Comparison of ENCODE assay signal across 18 cellular contexts in genomic region chr2:147149589-147150245, GRCh38.
DNase-seq lines count a peak whose midpoint lies in the region; ATAC-seq and TF ChIP-seq lines count a peak whose summit lies in the region.
"Had no signal": no experiment of that assay in that cellular context is flagged by ENCODE, and none has a peak within 500 bp of the region (broad histone marks: within the 10 kb centered on the region; RNA-seq: fewer than 3 reads in every experiment).

No MANE protein-coding gene starts in this region.

- TF ChIP-seq CTCF in fibroblast of pulmonary artery (IDR thresholded peaks at IDR 0.05; ENCODE audit: low read length, missing control alignments) (no peak), upper lobe of right lung (IDR thresholded peaks at IDR 0.05) (no peak)

- peak; percentile 25 for DNase-seq in activated CD8-positive, alpha-beta memory T cell treated with anti-CD3 and anti-CD28 coated beads, Interleukin-2, amount 50 U/mL, for 48 hours
- no peak for DNase-seq in activated CD8-positive, alpha-beta memory T cell treated with anti-CD3 and anti-CD28 coated beads, Interleukin-2, amount 50 U/mL, for 4 hours
- DNase-seq in SJCRH30 (peak; percentile 52 to 71), fibroblast of pulmonary artery (ENCODE audit: low read depth) (peak; percentile 47), upper lobe of right lung (no peak), NCI-H2081 treated with DMSO at 0.1 percent for 48 hours (lab: John Stamatoyannopoulos, UW) (no peak)
- DNase-seq in stimulated activated naive CD4-positive, alpha-beta T cell (lab: John Stamatoyannopoulos, UW), result no peak
- DNase-seq: ACHN; activated B cell treated with CpG ODN at 0.5 μM for 24 hours; GF-D8; naive B cell; NCI-H1105; NCI-H2171 treated with DMSO at 0.1 percent for 48 hours; stimulated activated naive B cell treated with anti-CD40 and anti-IgM and Interleukin-4, amounts not matched to agents 10 μg/mL and 1 μg/mL and 100 μg/mL, for 72 hours; SW 1271 had no signal

- H3K36me3 ChIP-seq in SJCRH30 (no peaks in the 10 kb centered on the region), upper lobe of right lung (no peaks in the 10 kb centered on the region)
- H3K36me3 ChIP-seq: left lung had no signal

- intact Hi-C loops in upper lobe of right lung (cut with DNase I), result no loop called here

- H3K9me3 ChIP-seq in SJCRH30 (replicated peaks) (no peaks in the 10 kb centered on the region), upper lobe of right lung (no peaks in the 10 kb centered on the region)

- H3K4me1 ChIP-seq in SJCRH30, result peaks cover 8% of the 10 kb centered on the region
- no peaks in the 10 kb centered on the region for H3K4me1 ChIP-seq in upper lobe of right lung
- H3K4me1 ChIP-seq: left lung, parathyroid adenoma had no signal

- H3K27ac ChIP-seq in SJCRH30 (peak overlapping the region; percentile 45; the same call in 1 of the 2 replicates), upper lobe of right lung (no peak overlapping the region)
- H3K27ac ChIP-seq: left lung, parathyroid adenoma had no signal

- H3K27me3 ChIP-seq in SJCRH30 (no peaks in the 10 kb centered on the region), upper lobe of right lung (no peaks in the 10 kb centered on the region)
- H3K27me3 ChIP-seq: left lung had no signal

- H3K4me3 ChIP-seq in SJCRH30 (no peak overlapping the region), fibroblast of pulmonary artery (replicated peaks; ENCODE audit: low read depth, low read length) (no peak overlapping the region), upper lobe of right lung (no peak overlapping the region)
- H3K4me3 ChIP-seq: left lung had no signal

- peak; percentile 27 for ATAC-seq in upper lobe of right lung
- ATAC-seq in HG03442 (IDR thresholded peaks at IDR 0.05; ENCODE audit: unreplicated experiment), result no peak
- ATAC-seq: left lung; stimulated activated naive B cell treated with anti-CD40 and anti-IgM and Interleukin-4, amounts not matched to agents 10 μg/mL and 1 μg/mL and 100 μg/mL, for 72 hours had no signal

Comparison
In these comparisons a context has a peak if more than half of its experiments do, and no peak if none do; other contexts are left out.
1. DNase-seq: peak in activated CD8-positive, alpha-beta memory T cell treated with anti-CD3 and anti-CD28 coated beads, Interleukin-2, amount 50 U/mL, for 48 hours (single experiment), SJCRH30 (2 of 2) and fibroblast of pulmonary artery (single experiment); none in activated CD8-positive, alpha-beta memory T cell treated with anti-CD3 and anti-CD28 coated beads, Interleukin-2, amount 50 U/mL, for 4 hours (single experiment), upper lobe of right lung (single experiment), stimulated activated naive CD4-positive, alpha-beta T cell (0 of 6) and NCI-H2081 treated with DMSO at 0.1 percent for 48 hours (single experiment).